In the genomic region with DNA sequence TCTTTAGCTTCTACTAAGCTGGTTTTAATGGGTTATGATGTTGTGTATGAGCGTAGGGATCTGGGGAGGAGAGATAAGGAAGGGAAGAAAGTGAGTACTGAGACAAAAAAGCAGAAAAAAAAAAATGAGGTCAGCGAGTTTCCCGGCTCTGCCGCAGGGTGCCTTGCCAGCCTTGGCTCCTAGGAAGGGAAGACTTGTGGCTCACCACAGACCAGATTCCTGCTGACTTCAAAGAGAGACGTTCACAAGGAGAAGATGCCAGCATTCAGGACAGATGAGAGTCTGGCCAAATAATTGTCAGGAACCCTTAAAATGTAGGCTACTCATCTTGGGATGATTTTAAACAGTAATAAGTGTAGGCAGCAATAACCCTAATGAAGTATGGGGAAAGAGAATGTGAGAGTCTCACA, we compare ENCODE assay signal across 9 cellular contexts. TPM values are rescaled to one million over a fixed set of nuclear protein-coding genes. Genes with fewer than 3 reads are reported as not detected.
DNase-seq lines count a peak whose midpoint lies in the region; ATAC-seq and TF ChIP-seq lines count a peak whose summit lies in the region.
"Had no signal": no experiment of that assay in that cellular context is flagged by ENCODE, and none has a peak within 500 bp of the region (broad histone marks: within the 10 kb centered on the region; RNA-seq: fewer than 3 reads in every experiment).

No MANE protein-coding gene starts in this region.

- peak overlapping the region; percentile 5 for H3K27ac Mint-ChIP-seq in stimulated activated effector memory CD8-positive, alpha-beta T cell treated with anti-CD3 and anti-CD28 coated beads, Interleukin-12 subunit alpha, Interleukin-12 subunit beta, amount 100 ng/mL, for 72 hours
- H3K27ac Mint-ChIP-seq in stimulated activated naive CD8-positive, alpha-beta T cell treated with anti-CD3 and anti-CD28 coated beads, Interleukin-15, amount 100 ng/mL, for 72 hours: no peak overlapping the region

- no peaks in the 10 kb centered on the region for H3K27me3 Mint-ChIP-seq in stimulated activated naive CD8-positive, alpha-beta T cell treated with anti-CD3 and anti-CD28 coated beads, Interleukin-15, amount 100 ng/mL, for 72 hours

- intact Hi-C loops in ascending aorta (cut with DNase I): no loop called here

- H3K4me1 Mint-ChIP-seq in stimulated activated effector memory CD8-positive, alpha-beta T cell treated with anti-CD3 and anti-CD28 coated beads, Interleukin-12 subunit alpha, Interleukin-12 subunit beta, amount 100 ng/mL, for 72 hours: peaks cover 21% of the 10 kb centered on the region
- H3K4me1 Mint-ChIP-seq in stimulated activated naive CD8-positive, alpha-beta T cell treated with anti-CD3 and anti-CD28 coated beads, Interleukin-15, amount 100 ng/mL, for 72 hours: peaks cover 25% of the 10 kb centered on the region

- H3K9me3 Mint-ChIP-seq in stimulated activated effector memory CD8-positive, alpha-beta T cell treated with anti-CD3 and anti-CD28 coated beads, Interleukin-12 subunit alpha, Interleukin-12 subunit beta, amount 100 ng/mL, for 72 hours: no peaks in the 10 kb centered on the region
- H3K9me3 Mint-ChIP-seq in stimulated activated naive CD8-positive, alpha-beta T cell treated with anti-CD3 and anti-CD28 coated beads, Interleukin-15, amount 100 ng/mL, for 72 hours: no peaks in the 10 kb centered on the region

- H3K4me3 Mint-ChIP-seq in stimulated activated effector memory CD8-positive, alpha-beta T cell treated with anti-CD3 and anti-CD28 coated beads, Interleukin-12 subunit alpha, Interleukin-12 subunit beta, amount 100 ng/mL, for 72 hours: no peak overlapping the region
- H3K4me3 Mint-ChIP-seq in stimulated activated naive CD8-positive, alpha-beta T cell treated with anti-CD3 and anti-CD28 coated beads, Interleukin-15, amount 100 ng/mL, for 72 hours: no peak overlapping the region

- no peaks in the 10 kb centered on the region for H3K27me3 ChIP-seq in H7 (ENCODE audit: control insufficient read depth, insufficient read depth, low read length)
- no peaks in the 10 kb centered on the region for H3K27me3 ChIP-seq in ascending aorta
- no peaks in the 10 kb centered on the region for H3K27me3 ChIP-seq in hepatocyte

- H3K27ac ChIP-seq in ascending aorta (peak overlapping the region; percentile 93 to 94), hepatocyte (no peak overlapping the region)

- H3K4me1 ChIP-seq in ascending aorta (peaks cover 10 to 47% of the 10 kb centered on the region in 2 donors), hepatocyte (ENCODE audit: insufficient read depth) (peaks cover 8% of the 10 kb centered on the region)

- no peak overlapping the region for H2AFZ ChIP-seq in hepatocyte

- H4K20me1 ChIP-seq in hepatocyte (ENCODE audit: insufficient read depth, poor library complexity, severe bottlenecking): no peaks in the 10 kb centered on the region

- no peak for ATAC-seq in stimulated activated effector memory CD8-positive, alpha-beta T cell treated with anti-CD3 and anti-CD28 coated beads, Interleukin-12 subunit alpha, Interleukin-12 subunit beta, amount 100 ng/mL, for 72 hours
- ATAC-seq in stimulated activated naive CD8-positive, alpha-beta T cell treated with anti-CD3 and anti-CD28 coated beads, Interleukin-15, amount 100 ng/mL, for 72 hours: no peak
- ATAC-seq in GM19328 (IDR thresholded peaks at IDR 0.05; ENCODE audit: unreplicated experiment): no peak

- H3K36me3 Mint-ChIP-seq in stimulated activated effector memory CD8-positive, alpha-beta T cell treated with anti-CD3 and anti-CD28 coated beads, Interleukin-12 subunit alpha, Interleukin-12 subunit beta, amount 100 ng/mL, for 72 hours: peaks cover 26% of the 10 kb centered on the region

- H3K4me2 ChIP-seq in hepatocyte: peak overlapping the region; percentile 2

- no peak overlapping the region for H3K4me3 ChIP-seq in H7 (ENCODE audit: insufficient read depth, low read depth, low read length)
- H3K4me3 ChIP-seq in ascending aorta: peak overlapping the region in 1 of 2 donors; percentile 50
- H3K4me3 ChIP-seq in hepatocyte: no peak overlapping the region

- no peaks in the 10 kb centered on the region for H3K9me2 ChIP-seq in hepatocyte (replicated peaks; ENCODE audit: insufficient read depth)

- WGBS in hepatocyte (ENCODE audit: low lambda C conversion rate, missing lambda C conversion rate): 34% methylated on average over 5 of the region's 5 CpGs

- H3K79me2 ChIP-seq in hepatocyte: no peaks in the 10 kb centered on the region

- H3K36me3 ChIP-seq in H7 (replicated peaks; ENCODE audit: control insufficient read depth, insufficient read depth, low read length) (no peaks in the 10 kb centered on the region), ascending aorta (no peaks in the 10 kb centered on the region), hepatocyte (replicated peaks; ENCODE audit: insufficient read depth, low read depth) (no peaks in the 10 kb centered on the region)

- H3K9me3 ChIP-seq in ascending aorta: no peaks in the 10 kb centered on the region
- no peaks in the 10 kb centered on the region for H3K9me3 ChIP-seq in hepatocyte (ENCODE audit: low read depth)

- DNase-seq in H7: peak; percentile 10
- DNase-seq in ascending aorta (ENCODE audit: low spot score in 2 of 2): no peak
- peak; percentile 22 for DNase-seq in hepatocyte (ENCODE audit: low spot score)
- DNase-seq in stimulated activated effector memory CD8-positive, alpha-beta T cell treated with anti-CD3 and anti-CD28 coated beads, Interleukin-12 subunit alpha, Interleukin-12 subunit beta, amount 100 ng/mL, for 72 hours (ENCODE audit: low spot score in 2 of 2): no peak
- DNase-seq in stimulated activated naive CD8-positive, alpha-beta T cell treated with anti-CD3 and anti-CD28 coated beads, Interleukin-15, amount 100 ng/mL, for 72 hours: no peak
- DNase-seq in hippocampal formation (lab: John Stamatoyannopoulos, UW): no peak
- DNase-seq in NCI-H1417 treated with DMSO at 0.1 percent for 48 hours (lab: John Stamatoyannopoulos, UW): no peak
- DNase-seq: activated gamma-delta T cell had no signal

- TF ChIP-seq CTCF in ascending aorta (IDR thresholded peaks at IDR 0.05) (no peak), hepatocyte (IDR thresholded peaks at IDR 0.05; ENCODE audit: poor library complexity) (no peak)

RNA-seq across cellular contexts. Expression of a gene that starts 11.4 kb away (rescaled TPM):
- 0.14 TPM in 1 of 2 replicates, not detected in the other for total RNA-seq in H7 (2014; rRNA removed; shearing (Covaris generic))
- total RNA-seq in ascending aorta: 10.5 TPM
- 13.9 and 14.1 TPM in 2 replicates for total RNA-seq in hepatocyte
- 7.3 and 8.0 TPM in 2 replicates for polyA plus RNA-seq in hepatocyte

RNA-seq across cellular contexts. Expression of a gene that starts 26.6 kb away (rescaled TPM):
- not detected in 2 replicates for total RNA-seq in H7 (2014; rRNA removed; shearing (Covaris generic))
- total RNA-seq in ascending aorta (5,316 TPM), hepatocyte (218 and 231 TPM in 2 replicates)
- polyA plus RNA-seq in hepatocyte: 207 and 251 TPM in 2 replicates

Comparison
In these comparisons a context has a peak if more than half of its experiments do, and no peak if none do; other contexts are left out.
1. DNase-seq: peak in H7 (single experiment) and hepatocyte (single experiment); none in ascending aorta (0 of 2), stimulated activated effector memory CD8-positive, alpha-beta T cell treated with anti-CD3 and anti-CD28 coated beads, Interleukin-12 subunit alpha, Interleukin-12 subunit beta, amount 100 ng/mL, for 72 hours (0 of 2), stimulated activated naive CD8-positive, alpha-beta T cell treated with anti-CD3 and anti-CD28 coated beads, Interleukin-15, amount 100 ng/mL, for 72 hours (0 of 2), hippocampal formation (0 of 2) and NCI-H1417 treated with DMSO at 0.1 percent for 48 hours (single experiment).
2. RNA of a gene that starts 11.4 kb away (total RNA-seq): 13.9 to 14.1 TPM in hepatocyte and 10.5 TPM in ascending aorta (single experiment); 0.14 TPM in H7; every median in the first group is over 10 times any median in the second.
3. RNA of a gene that starts 26.6 kb away (total RNA-seq): 5,316 TPM in ascending aorta (single experiment) and 218 to 231 TPM in hepatocyte; not detected in H7; every median in the first group is over 100 times any median in the second.